In genomic region chr3:13020159-13020558, GRCh38 we compare ENCODE assay signal across 18 cellular contexts. TPM values are rescaled to one million over a fixed set of nuclear protein-coding genes. Genes with fewer than 3 reads are reported as not detected.
A peak's percentile ranks its signal among the peaks of the same experiment; 100 is the strongest.
DNase-seq lines count a peak whose midpoint lies in the region; TF ChIP-seq lines count a peak whose summit lies in the region.
"Had no signal": no experiment of that assay in that cellular context is flagged by ENCODE, and none has a peak within 500 bp of the region (broad histone marks: within the 10 kb centered on the region; RNA-seq: fewer than 3 reads in every experiment).

No MANE protein-coding gene starts in this region.

- TF ChIP-seq CTCF in NB4 (IDR thresholded peaks at IDR 0.05; ENCODE audit: low read depth, low read length), result no peak
- TF ChIP-seq CTCF in smooth muscle cell (IDR thresholded peaks at IDR 0.05; ENCODE audit: borderline replicate concordance, insufficient read depth, poor library complexity, severe bottlenecking), result no peak
- no peak for TF ChIP-seq CTCF in prostate gland (IDR thresholded peaks at IDR 0.05)
- no peak for TF ChIP-seq CTCF in A673 (conservative IDR thresholded peaks at IDR 0.05; ENCODE audit: low read depth, low read length)

- TF ChIP-seq POLR2A in NB4 (IDR thresholded peaks at IDR 0.05; ENCODE audit: extremely low read depth, insufficient read length) (no peak), prostate gland (IDR thresholded peaks at IDR 0.05) (no peak)

- H3K36me3 Mint-ChIP-seq in immature natural killer cell, result peaks cover 3 to 4% (median 3%) of the 10 kb centered on the region in 3 donors

- H3K27me3 ChIP-seq in smooth muscle cell (ENCODE audit: low read depth), result no peaks in the 10 kb centered on the region
- no peaks in the 10 kb centered on the region for H3K27me3 ChIP-seq in prostate gland (replicated peaks; ENCODE audit: insufficient read depth)
- H3K27me3 ChIP-seq in A673 (replicated peaks; ENCODE audit: insufficient read depth, low read depth, low read length, poor library complexity), result no peaks in the 10 kb centered on the region
- H3K27me3 ChIP-seq: stomach had no signal

- no TSS peak for BruUV-seq in A673 (replicated peaks; lab: Mats Ljungman, UMichigan)

- CTCF ChIA-PET in A673 (lab: Charles Lee), result no interaction called here

- peaks cover 43 to 57% of the 10 kb centered on the region in 2 donors for H3K4me1 Mint-ChIP-seq in immature natural killer cell

- H3K9me3 ChIP-seq in smooth muscle cell (replicated peaks; ENCODE audit: low read depth) (no peaks in the 10 kb centered on the region), prostate gland (no peaks in the 10 kb centered on the region), A673 (ENCODE audit: low read depth, low read length, poor library complexity, severe bottlenecking) (no peaks in the 10 kb centered on the region)
- H3K9me3 ChIP-seq: Caco-2, esophagus squamous epithelium, stomach had no signal

- no peaks in the 10 kb centered on the region for H3K36me3 ChIP-seq in smooth muscle cell (ENCODE audit: low read depth)
- H3K36me3 ChIP-seq in prostate gland, result no peaks in the 10 kb centered on the region
- no peaks in the 10 kb centered on the region for H3K36me3 ChIP-seq in A673 (ENCODE audit: insufficient read depth, low read length, poor library complexity, severe bottlenecking)
- H3K36me3 ChIP-seq: esophagus squamous epithelium, stomach had no signal

- H2AFZ ChIP-seq in smooth muscle cell (ENCODE audit: low read depth), result no peak overlapping the region

- peak overlapping the region; percentile 7 to 93 (median 61) for H3K27ac Mint-ChIP-seq in immature natural killer cell

- H3K4me2 ChIP-seq in smooth muscle cell, result peak overlapping the region; percentile 83

- H3K27ac ChIP-seq in smooth muscle cell (ENCODE audit: low read depth) (peak overlapping the region; percentile 67), prostate gland (no peak overlapping the region), A673 (ENCODE audit: low read depth, low read length, poor library complexity, severe bottlenecking) (no peak overlapping the region)

- H3K4me3 ChIP-seq in NB4 (ENCODE audit: low read depth, low read length), result peak overlapping the region; percentile 49
- no peak overlapping the region for H3K4me3 ChIP-seq in smooth muscle cell
- H3K4me3 ChIP-seq in prostate gland, result no peak overlapping the region
- no peak overlapping the region for H3K4me3 ChIP-seq in A673 (ENCODE audit: low read depth, low read length, poor library complexity, severe bottlenecking)

- H3K9me3 Mint-ChIP-seq in immature natural killer cell, result no peaks in the 10 kb centered on the region

- peaks cover 11% of the 10 kb centered on the region for H3F3A ChIP-seq in smooth muscle cell (ENCODE audit: low read depth)

- no peak overlapping the region for H3K4me3 Mint-ChIP-seq in immature natural killer cell

- intact Hi-C loops in prostate gland (cut with DNase I), result no loop called here
- intact Hi-C loops in A673 (cut with micrococcal nuclease; ENCODE audit: unreplicated experiment), result no loop called here

- DNase-seq in NCI-H1092 treated with DMSO at 0.1 percent for 48 hours (lab: John Stamatoyannopoulos, UW), result peak; percentile 5
- DNase-seq in NCI-H1092 (lab: John Stamatoyannopoulos, UW), result no peak
- no peak for DNase-seq in NB4 (ENCODE audit: low read depth)
- DNase-seq in immature natural killer cell, result no peak
- no peak for DNase-seq in smooth muscle cell (lab: John Stamatoyannopoulos, UW; ENCODE audit: unreplicated experiment)
- no peak for DNase-seq in prostate gland (ENCODE audit: low spot score)
- no peak for DNase-seq in HCEC 1CT
- no peak for DNase-seq in A673 (ENCODE audit: low spot score)
- DNase-seq: 8988T; activated CD4-positive, alpha-beta T cell treated with anti-CD3 and anti-CD28 coated beads for 4 hours; activated T-cell treated with anti-CD3 and anti-CD28 coated beads, Interleukin-2, amount 50 U/mL, for 1 hour; Caco-2; esophagus squamous epithelium; hippocampal formation; NCI-H1417; NCI-H446; stomach; T-helper 1 cell had no signal

- H3K79me2 ChIP-seq in smooth muscle cell (ENCODE audit: low read depth), result no peaks in the 10 kb centered on the region

- no peak overlapping the region for H3K9ac ChIP-seq in smooth muscle cell (ENCODE audit: low read depth)

- 72% methylated on average over 6 of the region's 6 CpGs for WGBS in smooth muscle cell (ENCODE audit: low lambda C conversion rate)
- WGBS in prostate gland, result 97% methylated on average over 6 of the region's 6 CpGs

- H4K20me1 ChIP-seq in smooth muscle cell (ENCODE audit: low read depth), result no peaks in the 10 kb centered on the region

- peaks cover 3 to 16% (median 11%) of the 10 kb centered on the region in 3 donors for H3K27me3 Mint-ChIP-seq in immature natural killer cell (ENCODE audit: low read depth in 3 of 3)

- H3K4me1 ChIP-seq in smooth muscle cell (ENCODE audit: low read depth) (peaks cover 47% of the 10 kb centered on the region), prostate gland (replicated peaks) (no peaks in the 10 kb centered on the region), A673 (ENCODE audit: insufficient read depth, low read length, poor library complexity, severe bottlenecking) (no peaks in the 10 kb centered on the region)
- H3K4me1 ChIP-seq: Caco-2 had no signal

- POLR2A ChIA-PET in A673 (lab: Charles Lee; ENCODE audit: low non-redundant PET), result no interaction called here

RNA-seq across cellular contexts. Expression of gene IQSEC1, which starts 53.1 kb away (rescaled TPM):
- polyA plus RNA-seq in immature natural killer cell (10 to 100 TPM in 2 of 3 donors, 1 to 10 TPM in 1; 9.0 to 40.5 (median 15.3) TPM), smooth muscle cell (19.8 and 26.0 TPM in 2 replicates)
- total RNA-seq in smooth muscle cell (13.9 and 18.9 TPM in 2 replicates), prostate gland (10 to 100 TPM; 58.2 to 94.2 TPM), A673 (2021) (13.0 and 15.4 TPM in 2 replicates)
